Comparison of ENCODE assay signal across 17 cellular contexts in the genomic region with DNA sequence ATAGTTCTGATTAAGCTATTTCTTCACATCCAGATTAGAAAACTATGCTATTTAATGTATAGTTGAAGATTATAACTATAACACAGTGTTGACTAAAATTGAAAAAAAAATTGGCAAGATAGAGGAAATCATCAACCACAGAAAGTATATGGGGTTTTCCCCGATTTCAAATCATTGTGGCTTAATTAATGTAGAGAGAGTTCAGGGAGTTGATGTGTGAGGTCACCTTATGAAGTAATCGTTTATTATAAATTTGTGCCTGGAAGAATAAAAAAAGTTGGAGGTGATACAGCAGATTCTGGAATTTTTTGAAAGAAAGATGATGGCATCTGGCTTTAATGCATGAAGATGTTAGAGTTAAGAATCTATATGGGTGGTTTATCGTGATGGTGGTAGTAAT.
DNase-seq lines count a peak whose midpoint lies in the region; ATAC-seq and TF ChIP-seq lines count a peak whose summit lies in the region.
"Had no signal": no experiment of that assay in that cellular context is flagged by ENCODE, and none has a peak within 500 bp of the region (broad histone marks: within the 10 kb centered on the region; RNA-seq: fewer than 3 reads in every experiment).

No MANE protein-coding gene starts in this region.

- intact Hi-C loops in activated CD4-positive, alpha-beta memory T cell treated with anti-CD3 and anti-CD28 coated beads for 36 hours (cut with micrococcal nuclease), result no loop called here

- DNase-seq in GM13977 (ENCODE audit: low spot score) (peak; percentile 24), fibroblast of mammary gland (ENCODE audit: low read depth) (peak; percentile 15), activated gamma-delta T cell (lab: John Stamatoyannopoulos, UW) (no peak), NCI-H187 (lab: John Stamatoyannopoulos, UW) (no peak), NCI-H69 (lab: John Stamatoyannopoulos, UW) (no peak)
- DNase-seq in activated CD4-positive, alpha-beta memory T cell treated with anti-CD3 and anti-CD28 coated beads for 36 hours, result no peak
- DNase-seq: activated gamma-delta T cell treated with Interleukin-2 at 50 U/mL for 16 hours; body of pancreas; left lung; NCI-H187 treated with DMSO at 0.1 percent for 48 hours; NCI-H524; stimulated activated naive CD4-positive, alpha-beta T cell treated with Interleukin-2 at 50 U/mL for 16 hours; uterus; WERI-Rb-1 had no signal

- H3K27me3 Mint-ChIP-seq in activated CD4-positive, alpha-beta memory T cell treated with anti-CD3 and anti-CD28 coated beads for 36 hours, result peaks cover 25% of the 10 kb centered on the region

- in situ Hi-C loops in GM13977 (cut with MboI; ENCODE audit: low pct_unique_long_range_greater_than_20kb, low sequenced_read_pairs, unreplicated experiment), result no loop called here

- TF ChIP-seq CTCF in GM13977 (IDR thresholded peaks at IDR 0.05; ENCODE audit: extremely low read depth, insufficient read depth, missing control alignments), result no peak
- TF ChIP-seq CTCF in fibroblast of mammary gland (conservative IDR thresholded peaks at IDR 0.05; ENCODE audit: control insufficient read depth, insufficient read depth, low read depth, low read length), result no peak

- H3K4me3 ChIP-seq in fibroblast of mammary gland (ENCODE audit: control insufficient read depth, low read depth, low read length), result no peak overlapping the region
- H3K4me3 ChIP-seq: body of pancreas, left lung, smooth muscle cell, uterus had no signal

- ATAC-seq in GM19395 (IDR thresholded peaks at IDR 0.05; ENCODE audit: unreplicated experiment) (peak; percentile 85), HG03432 (IDR thresholded peaks at IDR 0.05; ENCODE audit: unreplicated experiment) (peak; percentile 81)
- ATAC-seq: body of pancreas, left lung had no signal

- H3K27ac Mint-ChIP-seq in activated CD4-positive, alpha-beta memory T cell treated with anti-CD3 and anti-CD28 coated beads for 36 hours, result no peak overlapping the region

- CTCF ChIA-PET in activated CD4-positive, alpha-beta memory T cell treated with anti-CD3 and anti-CD28 coated beads for 36 hours (lab: Charles Lee), result no interaction called here

- no peak overlapping the region for H3K4me3 Mint-ChIP-seq in activated CD4-positive, alpha-beta memory T cell treated with anti-CD3 and anti-CD28 coated beads for 36 hours

- POLR2A ChIA-PET in activated CD4-positive, alpha-beta memory T cell treated with anti-CD3 and anti-CD28 coated beads for 36 hours (lab: Charles Lee), result interaction anchor here (0.7 kb wide), 1 partner anchor 18 kb away, joined by 6 read pairs; no protein-coding TSS in a partner anchor

- H3K9me3 Mint-ChIP-seq in activated CD4-positive, alpha-beta memory T cell treated with anti-CD3 and anti-CD28 coated beads for 36 hours, result peaks cover 19% of the 10 kb centered on the region

- no peaks in the 10 kb centered on the region for H3K36me3 Mint-ChIP-seq in activated CD4-positive, alpha-beta memory T cell treated with anti-CD3 and anti-CD28 coated beads for 36 hours

- H3K4me1 Mint-ChIP-seq in activated CD4-positive, alpha-beta memory T cell treated with anti-CD3 and anti-CD28 coated beads for 36 hours (ENCODE audit: low read depth), result peaks cover 6% of the 10 kb centered on the region

Comparison
In these comparisons a context has a peak if more than half of its experiments do, and no peak if none do; other contexts are left out.
1. DNase-seq: peak in GM13977 (single experiment) and fibroblast of mammary gland (single experiment); none in activated CD4-positive, alpha-beta memory T cell treated with anti-CD3 and anti-CD28 coated beads for 36 hours (single experiment), activated gamma-delta T cell (single experiment), NCI-H187 (0 of 2) and NCI-H69 (single experiment).